Comparison of ENCODE assay signal across 11 cellular contexts in genomic region chr2:127066942-127067341, GRCh38. TPM values are rescaled to one million over a fixed set of nuclear protein-coding genes. Genes with fewer than 3 reads are reported as not detected.
DNase-seq lines count a peak whose midpoint lies in the region; ATAC-seq and TF ChIP-seq lines count a peak whose summit lies in the region.
"Had no signal": no experiment of that assay in that cellular context is flagged by ENCODE, and none has a peak within 500 bp of the region (broad histone marks: within the 10 kb centered on the region; RNA-seq: fewer than 3 reads in every experiment).

No MANE protein-coding gene starts in this region.

- TF ChIP-seq CTCF in AG10803 (conservative IDR thresholded peaks at IDR 0.05; ENCODE audit: low read length) (no peak), Peyer's patch (IDR thresholded peaks at IDR 0.05) (no peak), fibroblast of pulmonary artery (IDR thresholded peaks at IDR 0.05; ENCODE audit: low read length, missing control alignments) (no peak), GM10266 (IDR thresholded peaks at IDR 0.05; ENCODE audit: control insufficient read depth, insufficient read depth, low read depth, missing control alignments) (no peak)

- no peak for TF ChIP-seq POLR2A in Peyer's patch (IDR thresholded peaks at IDR 0.05)

- no peak overlapping the region for H3K4me3 ChIP-seq in AG10803 (ENCODE audit: low read length)
- H3K4me3 ChIP-seq in Peyer's patch: no peak overlapping the region
- no peak overlapping the region for H3K4me3 ChIP-seq in fibroblast of pulmonary artery (replicated peaks; ENCODE audit: low read depth, low read length)

- H3K4me1 ChIP-seq in Peyer's patch: peaks cover 3 to 32% (median 6%) of the 10 kb centered on the region in 4 donors

- no peaks in the 10 kb centered on the region for H3K9me3 ChIP-seq in Peyer's patch

- H3K27me3 ChIP-seq in Peyer's patch: no peaks in the 10 kb centered on the region

- ATAC-seq in HG03159 (IDR thresholded peaks at IDR 0.05; ENCODE audit: unreplicated experiment): no peak
- ATAC-seq: activated T-cell treated with anti-CD3 and anti-CD28 coated beads, Interleukin-2, amount 50 U/mL, for 4 hours had no signal

- intact Hi-C loops in posterior vena cava (cut with DNase I): loop anchor here in 1 of 2 donors (5.0 to 10.0 kb wide), 3 partner anchors 85 to 412 kb away; partner anchors contain the start of genes ERCC3 and GYPC

- peak overlapping the region; percentile 25 to 77 (median 40) for H3K27ac ChIP-seq in Peyer's patch

- peaks cover 0 to 16% (median 0%) of the 10 kb centered on the region in 3 donors for H3K36me3 ChIP-seq in Peyer's patch

- DNase-seq in AG10803 (ENCODE audit: low read depth) (peak; percentile 84), Peyer's patch (peak in 1 of 3 donors; percentile 68), fibroblast of pulmonary artery (ENCODE audit: low read depth) (peak; percentile 74), posterior vena cava (ENCODE audit: low spot score) (peak; percentile 96), GM10266 (ENCODE audit: extremely low spot score) (no peak), activated gamma-delta T cell (lab: John Stamatoyannopoulos, UW) (no peak), iPS-NIHi7 (ENCODE audit: extremely low spot score) (no peak)
- DNase-seq: activated T-cell treated with anti-CD3 and anti-CD28 coated beads, Interleukin-2, amount 50 U/mL, for 4 hours; cortex of kidney; NCI-H1694 treated with DMSO at 0.1 percent for 48 hours had no signal

RNA-seq across cellular contexts. Expression of gene BIN1, which starts 40.0 kb away (rescaled TPM):
- total RNA-seq in Peyer's patch: 10 to 100 TPM; 22.2 to 81.7 (median 47.2) TPM
- 10 to 100 TPM; 49.2 to 84.8 TPM for total RNA-seq in posterior vena cava

Comparison
In these comparisons a context has a peak if more than half of its experiments do, and no peak if none do; other contexts are left out.
1. DNase-seq: peak in AG10803 (single experiment), fibroblast of pulmonary artery (single experiment) and posterior vena cava (single experiment); none in GM10266 (single experiment), activated gamma-delta T cell (single experiment) and iPS-NIHi7 (single experiment).